In genomic region chr14:91350813-91351507, GRCh38 we compare ENCODE assay signal across 7 cellular contexts.
DNase-seq lines count a peak whose midpoint lies in the region; ATAC-seq and TF ChIP-seq lines count a peak whose summit lies in the region.

No MANE protein-coding gene starts in this region.

- H3K4me1 Mint-ChIP-seq in WTC11: peaks cover 66% of the 10 kb centered on the region

- H3K27ac Mint-ChIP-seq in WTC11: peak overlapping the region; percentile 83

- H3K9me3 Mint-ChIP-seq in WTC11: no peaks in the 10 kb centered on the region

- POLR2A ChIA-PET in WTC11 (lab: Charles Lee): no interaction called here

- peaks cover 24% of the 10 kb centered on the region for H3K4me1 ChIP-seq in thymus (ENCODE audit: control insufficient read depth, insufficient read depth, low read length)

- H3K27me3 Mint-ChIP-seq in WTC11 (ENCODE audit: low read depth): no peaks in the 10 kb centered on the region

- no peak for TF ChIP-seq CTCF in WTC11 (IDR thresholded peaks at IDR 0.05)

- intact Hi-C loops in left cardiac atrium (cut with DNase I): no loop called here

- H3K27me3 ChIP-seq in thymus (ENCODE audit: control insufficient read depth, insufficient read depth): no peaks in the 10 kb centered on the region

- DNase-seq in WTC11 (ENCODE audit: low spot score) (no peak), fibroblast of peridontal ligament (ENCODE audit: extremely low read depth) (peak; percentile 58), NCI-H748 (lab: John Stamatoyannopoulos, UW; ENCODE audit: unreplicated experiment) (no peak), left cardiac atrium (no peak)

- no peak overlapping the region for H3K4me3 Mint-ChIP-seq in WTC11

- no peaks in the 10 kb centered on the region for H3K36me3 Mint-ChIP-seq in WTC11

- peaks cover 8% of the 10 kb centered on the region for H3K36me3 ChIP-seq in thymus (ENCODE audit: control insufficient read depth, insufficient read depth)

- no peaks in the 10 kb centered on the region for H3K9me3 ChIP-seq in thymus (ENCODE audit: control insufficient read depth)

- 18% methylated on average over 18 of the region's 18 CpGs for WGBS in thymus

- H3K4me3 ChIP-seq in thymus (ENCODE audit: low read length): peak overlapping the region; percentile 45

- CTCF ChIA-PET in WTC11 (lab: Charles Lee): interaction anchor here (0.6 to 2.4 kb wide), 5 partner anchors 16 to 1195 kb away, joined by 3 to 9 read pairs (median 4); no protein-coding TSS in a partner anchor

- H3K27ac ChIP-seq in thymus (ENCODE audit: low read depth): peak overlapping the region; percentile 77

- peak; percentile 49 for ATAC-seq in GM19324 (IDR thresholded peaks at IDR 0.05; ENCODE audit: low FRiP score, unreplicated experiment)
- ATAC-seq in HG03064 (IDR thresholded peaks at IDR 0.05; ENCODE audit: low read depth, unreplicated experiment): peak; percentile 55
- no peak for ATAC-seq in WTC11
- no peak for ATAC-seq in left cardiac atrium

TF ChIP-seq in WTC11, 78 proteins besides CTCF, POLR2A, EP300 and RAD21:
- TF ChIP-seq ZNF532 (CRISPR knock-in tag; IDR thresholded peaks at IDR 0.05; ENCODE audit: borderline replicate concordance): no peak
TF ChIP-seq in WTC11: peak in this region for 0.

Comparison
In these comparisons a context has a peak if more than half of its experiments do, and no peak if none do; other contexts are left out.
1. ATAC-seq: peak in GM19324 (single experiment) and HG03064 (single experiment); none in WTC11 (single experiment) and left cardiac atrium (0 of 2).